In the genomic region with DNA sequence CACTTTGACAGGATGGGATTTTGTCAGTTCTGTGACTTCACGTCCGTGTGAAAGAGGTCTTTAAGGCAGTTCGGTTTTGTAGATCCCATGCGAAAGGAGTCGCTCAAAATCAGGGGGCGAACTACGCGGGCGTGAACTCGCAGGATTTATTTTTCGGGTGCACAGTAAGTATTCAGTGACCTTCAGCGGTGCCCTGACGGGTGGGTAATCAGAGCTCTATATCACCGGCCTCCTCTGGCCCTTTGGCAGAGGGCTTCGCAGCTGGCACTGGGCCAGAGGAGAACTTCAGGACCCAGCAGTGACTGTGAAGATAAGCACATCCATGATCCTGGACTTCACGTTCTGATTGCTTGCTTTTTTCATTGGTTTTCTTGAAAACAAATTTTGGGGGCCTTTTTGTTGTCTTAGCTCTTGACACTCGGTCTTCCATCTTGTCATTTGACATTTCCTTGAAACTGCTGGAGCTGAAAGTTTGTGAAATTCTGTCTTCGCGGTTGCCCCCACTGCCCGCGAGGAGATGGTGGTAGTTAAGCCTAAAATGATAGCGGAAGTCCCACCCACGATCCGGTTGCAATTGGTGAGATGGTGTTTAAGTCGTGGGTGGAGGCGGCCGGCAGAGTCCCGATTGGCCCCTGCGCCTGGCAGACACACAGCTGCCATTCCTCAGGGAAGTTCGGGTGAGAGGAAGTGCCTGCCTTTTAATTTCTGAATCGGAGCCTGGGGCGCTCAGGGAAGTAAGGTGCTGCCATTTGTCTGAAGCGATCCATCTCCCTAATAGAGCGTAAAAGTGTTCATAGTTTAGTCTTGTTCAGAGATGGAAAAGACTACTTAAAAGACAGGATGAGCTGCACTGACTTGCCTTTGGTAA, we compare ENCODE assay signal across 1 cellular context.
TF ChIP-seq lines count a peak whose summit lies in the region.

A gene (minus strand): TSS at position 535 of the 868 bp plus-strand sequence. CDS start 872 bp downstream, outside the sequence.

TF ChIP-seq in HepG2, 621 proteins besides CTCF, POLR2A, EP300 and RAD21 (continued from another document and continues in another):
- TF ChIP-seq, protein P1, sequence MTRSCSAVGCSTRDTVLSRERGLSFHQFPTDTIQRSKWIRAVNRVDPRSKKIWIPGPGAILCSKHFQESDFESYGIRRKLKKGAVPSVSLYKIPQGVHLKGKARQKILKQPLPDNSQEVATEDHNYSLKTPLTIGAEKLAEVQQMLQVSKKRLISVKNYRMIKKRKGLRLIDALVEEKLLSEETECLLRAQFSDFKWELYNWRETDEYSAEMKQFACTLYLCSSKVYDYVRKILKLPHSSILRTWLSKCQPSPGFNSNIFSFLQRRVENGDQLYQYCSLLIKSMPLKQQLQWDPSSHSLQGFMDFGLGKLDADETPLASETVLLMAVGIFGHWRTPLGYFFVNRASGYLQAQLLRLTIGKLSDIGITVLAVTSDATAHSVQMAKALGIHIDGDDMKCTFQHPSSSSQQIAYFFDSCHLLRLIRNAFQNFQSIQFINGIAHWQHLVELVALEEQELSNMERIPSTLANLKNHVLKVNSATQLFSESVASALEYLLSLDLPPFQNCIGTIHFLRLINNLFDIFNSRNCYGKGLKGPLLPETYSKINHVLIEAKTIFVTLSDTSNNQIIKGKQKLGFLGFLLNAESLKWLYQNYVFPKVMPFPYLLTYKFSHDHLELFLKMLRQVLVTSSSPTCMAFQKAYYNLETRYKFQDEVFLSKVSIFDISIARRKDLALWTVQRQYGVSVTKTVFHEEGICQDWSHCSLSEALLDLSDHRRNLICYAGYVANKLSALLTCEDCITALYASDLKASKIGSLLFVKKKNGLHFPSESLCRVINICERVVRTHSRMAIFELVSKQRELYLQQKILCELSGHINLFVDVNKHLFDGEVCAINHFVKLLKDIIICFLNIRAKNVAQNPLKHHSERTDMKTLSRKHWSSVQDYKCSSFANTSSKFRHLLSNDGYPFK (CRISPR knock-in tag; IDR thresholded peaks at IDR 0.05; ENCODE audit: borderline replicate concordance), result no peak
- TF ChIP-seq KDM4B (CRISPR knock-in tag; IDR thresholded peaks at IDR 0.05) (no peak), ZFX (CRISPR knock-in tag; IDR thresholded peaks at IDR 0.05; ENCODE audit: low read depth) (peak; percentile 21), IRX3 (CRISPR knock-in tag; IDR thresholded peaks at IDR 0.05; ENCODE audit: borderline replicate concordance, low read depth) (no peak), SMAD1 (CRISPR knock-in tag; IDR thresholded peaks at IDR 0.05; ENCODE audit: borderline replicate concordance, low read depth) (no peak), MLLT10 (CRISPR knock-in tag; IDR thresholded peaks at IDR 0.05) (no peak), GATAD2A (CRISPR knock-in tag; IDR thresholded peaks at IDR 0.05) (0 out of 2 replicates have a peak, but pooled peaks have one; percentile 10), HDAC1 (CRISPR knock-in tag; IDR thresholded peaks at IDR 0.05) (0 out of 2 replicates have a peak, but pooled peaks have one; percentile 45), ZNF781 (CRISPR knock-in tag; IDR thresholded peaks at IDR 0.05; ENCODE audit: borderline replicate concordance, not compliant biosample characterization) (peak; percentile 30), KLF15 (CRISPR knock-in tag; IDR thresholded peaks at IDR 0.05; ENCODE audit: borderline replicate concordance) (no peak), DNMT3B (CRISPR knock-in tag; conservative IDR thresholded peaks at IDR 0.05) (no peak), GPN1 (CRISPR knock-in tag; IDR thresholded peaks at IDR 0.05; ENCODE audit: borderline replicate concordance) (no peak), SAP130 (CRISPR knock-in tag; IDR thresholded peaks at IDR 0.05; ENCODE audit: low read depth) (peak; percentile 88), RXRA (CRISPR knock-in tag; IDR thresholded peaks at IDR 0.05) (no peak), RBM22 (optimal IDR thresholded peaks at IDR 0.05; ENCODE audit: low read length) (no peak), PHF8 (CRISPR knock-in tag; IDR thresholded peaks at IDR 0.05) (0 out of 2 replicates have a peak, but pooled peaks have one; percentile 16), MAZ (IDR thresholded peaks at IDR 0.05; ENCODE audit: borderline replicate concordance, low read depth, low read length) (no peak), MAZ (CRISPR knock-in tag; IDR thresholded peaks at IDR 0.05; ENCODE audit: low read depth) (no peak), ZNF788 (CRISPR knock-in tag; IDR thresholded peaks at IDR 0.05; ENCODE audit: borderline replicate concordance) (no peak), BORCS8-MEF2B (CRISPR knock-in tag; IDR thresholded peaks at IDR 0.05) (no peak), POGZ (CRISPR knock-in tag; IDR thresholded peaks at IDR 0.05) (peak; percentile 11; the same call in 1 of the 2 replicates), POLR2AphosphoS5 (IDR thresholded peaks at IDR 0.05; ENCODE audit: low read depth, low read length) (peak; percentile 40), ZNF879 (CRISPR knock-in tag; IDR thresholded peaks at IDR 0.05) (no peak), SIN3A (IDR thresholded peaks at IDR 0.05; ENCODE audit: borderline replicate concordance, low read depth, low read length) (0 out of 2 replicates have a peak, but pooled peaks have one; percentile 41), ZNF431 (CRISPR knock-in tag; IDR thresholded peaks at IDR 0.05; ENCODE audit: borderline replicate concordance, low read depth) (no peak), KDM5A (IDR thresholded peaks at IDR 0.05; ENCODE audit: borderline replicate concordance, low read length) (peak; percentile 68; the same call in 1 of the 2 replicates), TMF1 (CRISPR knock-in tag; IDR thresholded peaks at IDR 0.05; ENCODE audit: low read depth) (no peak), NR2F2 (IDR thresholded peaks at IDR 0.05; ENCODE audit: borderline replicate concordance, low read depth) (no peak), ASH2L (IDR thresholded peaks at IDR 0.05; ENCODE audit: insufficient read length, low read depth, low read length) (peak; percentile 89), SOX6 (IDR thresholded peaks at IDR 0.05) (no peak), SOX6 (CRISPR knock-in tag; IDR thresholded peaks at IDR 0.05) (no peak), SALL2 (CRISPR knock-in tag; IDR thresholded peaks at IDR 0.05) (no peak), DMAP1 (CRISPR knock-in tag; IDR thresholded peaks at IDR 0.05) (peak; percentile 30; the same call in 1 of the 2 replicates), MXI1 (IDR thresholded peaks at IDR 0.05; ENCODE audit: borderline replicate concordance, low read depth, low read length) (peak; percentile 56; the same call in 1 of the 3 replicates), KLF12 (CRISPR knock-in tag; IDR thresholded peaks at IDR 0.05; ENCODE audit: borderline replicate concordance) (no peak), NBN (conservative IDR thresholded peaks at IDR 0.05) (no peak), TAF1 (CRISPR knock-in tag; IDR thresholded peaks at IDR 0.05) (peak; percentile 45; the same call in 1 of the 2 replicates), ZNF224 (CRISPR knock-in tag; IDR thresholded peaks at IDR 0.05) (no peak)
- TF ChIP-seq, protein P2, sequence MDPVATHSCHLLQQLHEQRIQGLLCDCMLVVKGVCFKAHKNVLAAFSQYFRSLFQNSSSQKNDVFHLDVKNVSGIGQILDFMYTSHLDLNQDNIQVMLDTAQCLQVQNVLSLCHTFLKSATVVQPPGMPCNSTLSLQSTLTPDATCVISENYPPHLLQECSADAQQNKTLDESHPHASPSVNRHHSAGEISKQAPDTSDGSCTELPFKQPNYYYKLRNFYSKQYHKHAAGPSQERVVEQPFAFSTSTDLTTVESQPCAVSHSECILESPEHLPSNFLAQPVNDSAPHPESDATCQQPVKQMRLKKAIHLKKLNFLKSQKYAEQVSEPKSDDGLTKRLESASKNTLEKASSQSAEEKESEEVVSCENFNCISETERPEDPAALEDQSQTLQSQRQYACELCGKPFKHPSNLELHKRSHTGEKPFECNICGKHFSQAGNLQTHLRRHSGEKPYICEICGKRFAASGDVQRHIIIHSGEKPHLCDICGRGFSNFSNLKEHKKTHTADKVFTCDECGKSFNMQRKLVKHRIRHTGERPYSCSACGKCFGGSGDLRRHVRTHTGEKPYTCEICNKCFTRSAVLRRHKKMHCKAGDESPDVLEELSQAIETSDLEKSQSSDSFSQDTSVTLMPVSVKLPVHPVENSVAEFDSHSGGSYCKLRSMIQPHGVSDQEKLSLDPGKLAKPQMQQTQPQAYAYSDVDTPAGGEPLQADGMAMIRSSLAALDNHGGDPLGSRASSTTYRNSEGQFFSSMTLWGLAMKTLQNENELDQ (CRISPR knock-in tag; IDR thresholded peaks at IDR 0.05; ENCODE audit: borderline replicate concordance), result no peak
- TF ChIP-seq, protein P3, sequence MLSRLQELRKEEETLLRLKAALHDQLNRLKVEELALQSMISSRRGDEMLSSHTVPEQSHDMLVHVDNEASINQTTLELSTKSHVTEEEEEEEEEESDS (CRISPR knock-in tag; IDR thresholded peaks at IDR 0.05; ENCODE audit: borderline replicate concordance), result no peak
- TF ChIP-seq, protein P4, sequence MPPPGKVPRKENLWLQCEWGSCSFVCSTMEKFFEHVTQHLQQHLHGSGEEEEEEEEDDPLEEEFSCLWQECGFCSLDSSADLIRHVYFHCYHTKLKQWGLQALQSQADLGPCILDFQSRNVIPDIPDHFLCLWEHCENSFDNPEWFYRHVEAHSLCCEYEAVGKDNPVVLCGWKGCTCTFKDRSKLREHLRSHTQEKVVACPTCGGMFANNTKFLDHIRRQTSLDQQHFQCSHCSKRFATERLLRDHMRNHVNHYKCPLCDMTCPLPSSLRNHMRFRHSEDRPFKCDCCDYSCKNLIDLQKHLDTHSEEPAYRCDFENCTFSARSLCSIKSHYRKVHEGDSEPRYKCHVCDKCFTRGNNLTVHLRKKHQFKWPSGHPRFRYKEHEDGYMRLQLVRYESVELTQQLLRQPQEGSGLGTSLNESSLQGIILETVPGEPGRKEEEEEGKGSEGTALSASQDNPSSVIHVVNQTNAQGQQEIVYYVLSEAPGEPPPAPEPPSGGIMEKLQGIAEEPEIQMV (CRISPR knock-in tag; IDR thresholded peaks at IDR 0.05; ENCODE audit: low read depth), result no peak
- TF ChIP-seq, protein P5, sequence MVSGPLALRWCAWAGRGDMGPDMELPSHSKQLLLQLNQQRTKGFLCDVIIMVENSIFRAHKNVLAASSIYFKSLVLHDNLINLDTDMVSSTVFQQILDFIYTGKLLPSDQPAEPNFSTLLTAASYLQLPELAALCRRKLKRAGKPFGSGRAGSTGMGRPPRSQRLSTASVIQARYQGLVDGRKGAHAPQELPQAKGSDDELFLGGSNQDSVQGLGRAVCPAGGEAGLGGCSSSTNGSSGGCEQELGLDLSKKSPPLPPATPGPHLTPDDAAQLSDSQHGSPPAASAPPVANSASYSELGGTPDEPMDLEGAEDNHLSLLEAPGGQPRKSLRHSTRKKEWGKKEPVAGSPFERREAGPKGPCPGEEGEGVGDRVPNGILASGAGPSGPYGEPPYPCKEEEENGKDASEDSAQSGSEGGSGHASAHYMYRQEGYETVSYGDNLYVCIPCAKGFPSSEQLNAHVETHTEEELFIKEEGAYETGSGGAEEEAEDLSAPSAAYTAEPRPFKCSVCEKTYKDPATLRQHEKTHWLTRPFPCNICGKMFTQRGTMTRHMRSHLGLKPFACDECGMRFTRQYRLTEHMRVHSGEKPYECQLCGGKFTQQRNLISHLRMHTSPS (CRISPR knock-in tag; IDR thresholded peaks at IDR 0.05; ENCODE audit: low read depth), result no peak
- TF ChIP-seq, protein P6, sequence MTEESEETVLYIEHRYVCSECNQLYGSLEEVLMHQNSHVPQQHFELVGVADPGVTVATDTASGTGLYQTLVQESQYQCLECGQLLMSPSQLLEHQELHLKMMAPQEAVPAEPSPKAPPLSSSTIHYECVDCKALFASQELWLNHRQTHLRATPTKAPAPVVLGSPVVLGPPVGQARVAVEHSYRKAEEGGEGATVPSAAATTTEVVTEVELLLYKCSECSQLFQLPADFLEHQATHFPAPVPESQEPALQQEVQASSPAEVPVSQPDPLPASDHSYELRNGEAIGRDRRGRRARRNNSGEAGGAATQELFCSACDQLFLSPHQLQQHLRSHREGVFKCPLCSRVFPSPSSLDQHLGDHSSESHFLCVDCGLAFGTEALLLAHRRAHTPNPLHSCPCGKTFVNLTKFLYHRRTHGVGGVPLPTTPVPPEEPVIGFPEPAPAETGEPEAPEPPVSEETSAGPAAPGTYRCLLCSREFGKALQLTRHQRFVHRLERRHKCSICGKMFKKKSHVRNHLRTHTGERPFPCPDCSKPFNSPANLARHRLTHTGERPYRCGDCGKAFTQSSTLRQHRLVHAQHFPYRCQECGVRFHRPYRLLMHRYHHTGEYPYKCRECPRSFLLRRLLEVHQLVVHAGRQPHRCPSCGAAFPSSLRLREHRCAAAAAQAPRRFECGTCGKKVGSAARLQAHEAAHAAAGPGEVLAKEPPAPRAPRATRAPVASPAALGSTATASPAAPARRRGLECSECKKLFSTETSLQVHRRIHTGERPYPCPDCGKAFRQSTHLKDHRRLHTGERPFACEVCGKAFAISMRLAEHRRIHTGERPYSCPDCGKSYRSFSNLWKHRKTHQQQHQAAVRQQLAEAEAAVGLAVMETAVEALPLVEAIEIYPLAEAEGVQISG (CRISPR knock-in tag; IDR thresholded peaks at IDR 0.05), result peak; percentile 23; the same call in 1 of the 2 replicates
- TF ChIP-seq, protein P7, sequence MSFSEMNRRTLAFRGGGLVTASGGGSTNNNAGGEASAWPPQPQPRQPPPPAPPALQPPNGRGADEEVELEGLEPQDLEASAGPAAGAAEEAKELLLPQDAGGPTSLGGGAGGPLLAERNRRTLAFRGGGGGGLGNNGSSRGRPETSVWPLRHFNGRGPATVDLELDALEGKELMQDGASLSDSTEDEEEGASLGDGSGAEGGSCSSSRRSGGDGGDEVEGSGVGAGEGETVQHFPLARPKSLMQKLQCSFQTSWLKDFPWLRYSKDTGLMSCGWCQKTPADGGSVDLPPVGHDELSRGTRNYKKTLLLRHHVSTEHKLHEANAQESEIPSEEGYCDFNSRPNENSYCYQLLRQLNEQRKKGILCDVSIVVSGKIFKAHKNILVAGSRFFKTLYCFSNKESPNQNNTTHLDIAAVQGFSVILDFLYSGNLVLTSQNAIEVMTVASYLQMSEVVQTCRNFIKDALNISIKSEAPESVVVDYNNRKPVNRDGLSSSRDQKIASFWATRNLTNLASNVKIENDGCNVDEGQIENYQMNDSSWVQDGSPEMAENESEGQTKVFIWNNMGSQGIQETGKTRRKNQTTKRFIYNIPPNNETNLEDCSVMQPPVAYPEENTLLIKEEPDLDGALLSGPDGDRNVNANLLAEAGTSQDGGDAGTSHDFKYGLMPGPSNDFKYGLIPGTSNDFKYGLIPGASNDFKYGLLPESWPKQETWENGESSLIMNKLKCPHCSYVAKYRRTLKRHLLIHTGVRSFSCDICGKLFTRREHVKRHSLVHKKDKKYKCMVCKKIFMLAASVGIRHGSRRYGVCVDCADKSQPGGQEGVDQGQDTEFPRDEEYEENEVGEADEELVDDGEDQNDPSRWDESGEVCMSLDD (CRISPR knock-in tag; IDR thresholded peaks at IDR 0.05; ENCODE audit: borderline replicate concordance), result no peak
- TF ChIP-seq, protein P8, sequence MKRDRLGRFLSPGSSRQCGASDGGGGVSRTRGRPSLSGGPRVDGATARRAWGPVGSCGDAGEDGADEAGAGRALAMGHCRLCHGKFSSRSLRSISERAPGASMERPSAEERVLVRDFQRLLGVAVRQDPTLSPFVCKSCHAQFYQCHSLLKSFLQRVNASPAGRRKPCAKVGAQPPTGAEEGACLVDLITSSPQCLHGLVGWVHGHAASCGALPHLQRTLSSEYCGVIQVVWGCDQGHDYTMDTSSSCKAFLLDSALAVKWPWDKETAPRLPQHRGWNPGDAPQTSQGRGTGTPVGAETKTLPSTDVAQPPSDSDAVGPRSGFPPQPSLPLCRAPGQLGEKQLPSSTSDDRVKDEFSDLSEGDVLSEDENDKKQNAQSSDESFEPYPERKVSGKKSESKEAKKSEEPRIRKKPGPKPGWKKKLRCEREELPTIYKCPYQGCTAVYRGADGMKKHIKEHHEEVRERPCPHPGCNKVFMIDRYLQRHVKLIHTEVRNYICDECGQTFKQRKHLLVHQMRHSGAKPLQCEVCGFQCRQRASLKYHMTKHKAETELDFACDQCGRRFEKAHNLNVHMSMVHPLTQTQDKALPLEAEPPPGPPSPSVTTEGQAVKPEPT (CRISPR knock-in tag; IDR thresholded peaks at IDR 0.05; ENCODE audit: low read depth), result no peak
